In genomic region chr3:66239513-66240135, GRCh38 we compare ENCODE assay signal across 1 cellular context.
TF ChIP-seq lines count a peak whose summit lies in the region.

No MANE protein-coding gene starts in this region.

TF ChIP-seq in HepG2, 621 proteins besides CTCF, POLR2A, EP300 and RAD21 (continued from another document):
- TF ChIP-seq PRDM15 (CRISPR knock-in tag; IDR thresholded peaks at IDR 0.05) (no peak), TOE1 (CRISPR knock-in tag; IDR thresholded peaks at IDR 0.05) (no peak), ZNF30 (CRISPR knock-in tag; IDR thresholded peaks at IDR 0.05) (no peak), ZNF251 (CRISPR knock-in tag; IDR thresholded peaks at IDR 0.05) (no peak), YEATS2 (CRISPR knock-in tag; IDR thresholded peaks at IDR 0.05; ENCODE audit: borderline replicate concordance) (no peak), RXRA (CRISPR knock-in tag; IDR thresholded peaks at IDR 0.05) (no peak), ZNF224 (CRISPR knock-in tag; IDR thresholded peaks at IDR 0.05) (no peak), ZNF709 (CRISPR knock-in tag; IDR thresholded peaks at IDR 0.05) (no peak), POLR2AphosphoS2 (IDR thresholded peaks at IDR 0.05; ENCODE audit: low read depth, low read length) (no peak), GABPA (IDR thresholded peaks at IDR 0.05; ENCODE audit: low read depth, low read length) (no peak), GABPA (CRISPR knock-in tag; IDR thresholded peaks at IDR 0.05; ENCODE audit: low read depth) (no peak), HINFP (CRISPR knock-in tag; IDR thresholded peaks at IDR 0.05; ENCODE audit: low read depth) (no peak), ZNF484 (CRISPR knock-in tag; IDR thresholded peaks at IDR 0.05; ENCODE audit: borderline replicate concordance, low read depth) (no peak)
- TF ChIP-seq, protein P1, sequence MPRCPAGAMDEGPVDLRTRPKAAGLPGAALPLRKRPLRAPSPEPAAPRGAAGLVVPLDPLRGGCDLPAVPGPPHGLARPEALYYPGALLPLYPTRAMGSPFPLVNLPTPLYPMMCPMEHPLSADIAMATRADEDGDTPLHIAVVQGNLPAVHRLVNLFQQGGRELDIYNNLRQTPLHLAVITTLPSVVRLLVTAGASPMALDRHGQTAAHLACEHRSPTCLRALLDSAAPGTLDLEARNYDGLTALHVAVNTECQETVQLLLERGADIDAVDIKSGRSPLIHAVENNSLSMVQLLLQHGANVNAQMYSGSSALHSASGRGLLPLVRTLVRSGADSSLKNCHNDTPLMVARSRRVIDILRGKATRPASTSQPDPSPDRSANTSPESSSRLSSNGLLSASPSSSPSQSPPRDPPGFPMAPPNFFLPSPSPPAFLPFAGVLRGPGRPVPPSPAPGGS (CRISPR knock-in tag; IDR thresholded peaks at IDR 0.05): no peak
- TF ChIP-seq, protein P2, sequence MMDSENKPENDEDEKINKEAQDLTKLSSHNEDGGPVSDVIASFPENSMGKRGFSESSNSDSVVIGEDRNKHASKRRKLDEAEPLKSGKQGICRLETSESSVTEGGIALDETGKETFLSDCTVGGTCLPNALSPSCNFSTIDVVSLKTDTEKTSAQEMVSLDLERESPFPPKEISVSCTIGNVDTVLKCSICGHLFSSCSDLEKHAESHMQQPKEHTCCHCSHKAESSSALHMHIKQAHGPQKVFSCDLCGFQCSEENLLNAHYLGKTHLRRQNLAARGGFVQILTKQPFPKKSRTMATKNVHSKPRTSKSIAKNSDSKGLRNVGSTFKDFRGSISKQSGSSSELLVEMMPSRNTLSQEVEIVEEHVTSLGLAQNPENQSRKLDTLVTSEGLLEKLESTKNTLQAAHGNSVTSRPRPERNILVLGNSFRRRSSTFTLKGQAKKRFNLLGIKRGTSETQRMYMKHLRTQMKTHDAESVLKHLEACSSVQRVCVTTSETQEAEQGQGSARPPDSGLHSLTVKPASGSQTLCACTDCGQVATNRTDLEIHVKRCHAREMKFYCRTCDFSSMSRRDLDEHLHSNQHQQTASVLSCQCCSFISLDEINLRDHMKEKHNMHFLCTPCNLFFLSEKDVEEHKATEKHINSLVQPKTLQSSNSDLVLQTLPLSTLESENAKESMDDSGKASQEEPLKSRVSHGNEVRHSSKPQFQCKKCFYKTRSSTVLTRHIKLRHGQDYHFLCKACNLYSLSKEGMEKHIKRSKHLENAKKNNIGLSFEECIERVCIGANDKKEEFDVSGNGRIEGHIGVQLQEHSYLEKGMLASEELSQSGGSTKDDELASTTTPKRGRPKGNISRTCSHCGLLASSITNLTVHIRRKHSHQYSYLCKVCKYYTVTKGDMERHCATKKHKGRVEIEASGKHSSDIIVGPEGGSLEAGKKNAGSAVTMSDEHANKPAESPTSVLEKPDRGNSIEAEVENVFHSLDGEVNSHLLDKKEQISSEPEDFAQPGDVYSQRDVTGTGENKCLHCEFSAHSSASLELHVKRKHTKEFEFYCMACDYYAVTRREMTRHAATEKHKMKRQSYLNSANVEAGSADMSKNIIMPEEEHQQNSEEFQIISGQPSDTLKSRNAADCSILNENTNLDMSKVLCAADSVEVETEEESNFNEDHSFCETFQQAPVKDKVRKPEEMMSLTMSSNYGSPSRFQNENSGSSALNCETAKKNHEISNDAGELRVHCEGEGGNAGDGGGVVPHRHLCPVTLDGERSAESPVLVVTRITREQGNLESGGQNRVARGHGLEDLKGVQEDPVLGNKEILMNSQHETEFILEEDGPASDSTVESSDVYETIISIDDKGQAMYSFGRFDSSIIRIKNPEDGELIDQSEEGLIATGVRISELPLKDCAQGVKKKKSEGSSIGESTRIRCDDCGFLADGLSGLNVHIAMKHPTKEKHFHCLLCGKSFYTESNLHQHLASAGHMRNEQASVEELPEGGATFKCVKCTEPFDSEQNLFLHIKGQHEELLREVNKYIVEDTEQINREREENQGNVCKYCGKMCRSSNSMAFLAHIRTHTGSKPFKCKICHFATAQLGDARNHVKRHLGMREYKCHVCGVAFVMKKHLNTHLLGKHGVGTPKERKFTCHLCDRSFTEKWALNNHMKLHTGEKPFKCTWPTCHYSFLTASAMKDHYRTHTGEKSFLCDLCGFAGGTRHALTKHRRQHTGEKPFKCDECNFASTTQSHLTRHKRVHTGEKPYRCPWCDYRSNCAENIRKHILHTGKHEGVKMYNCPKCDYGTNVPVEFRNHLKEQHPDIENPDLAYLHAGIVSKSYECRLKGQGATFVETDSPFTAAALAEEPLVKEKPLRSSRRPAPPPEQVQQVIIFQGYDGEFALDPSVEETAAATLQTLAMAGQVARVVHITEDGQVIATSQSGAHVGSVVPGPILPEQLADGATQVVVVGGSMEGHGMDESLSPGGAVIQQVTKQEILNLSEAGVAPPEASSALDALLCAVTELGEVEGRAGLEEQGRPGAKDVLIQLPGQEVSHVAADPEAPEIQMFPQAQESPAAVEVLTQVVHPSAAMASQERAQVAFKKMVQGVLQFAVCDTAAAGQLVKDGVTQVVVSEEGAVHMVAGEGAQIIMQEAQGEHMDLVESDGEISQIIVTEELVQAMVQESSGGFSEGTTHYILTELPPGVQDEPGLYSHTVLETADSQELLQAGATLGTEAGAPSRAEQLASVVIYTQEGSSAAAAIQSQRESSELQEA (CRISPR knock-in tag; IDR thresholded peaks at IDR 0.05; ENCODE audit: not compliant biosample characterization): no peak
